Comparison of ENCODE assay signal across 21 cellular contexts in the genomic region with DNA sequence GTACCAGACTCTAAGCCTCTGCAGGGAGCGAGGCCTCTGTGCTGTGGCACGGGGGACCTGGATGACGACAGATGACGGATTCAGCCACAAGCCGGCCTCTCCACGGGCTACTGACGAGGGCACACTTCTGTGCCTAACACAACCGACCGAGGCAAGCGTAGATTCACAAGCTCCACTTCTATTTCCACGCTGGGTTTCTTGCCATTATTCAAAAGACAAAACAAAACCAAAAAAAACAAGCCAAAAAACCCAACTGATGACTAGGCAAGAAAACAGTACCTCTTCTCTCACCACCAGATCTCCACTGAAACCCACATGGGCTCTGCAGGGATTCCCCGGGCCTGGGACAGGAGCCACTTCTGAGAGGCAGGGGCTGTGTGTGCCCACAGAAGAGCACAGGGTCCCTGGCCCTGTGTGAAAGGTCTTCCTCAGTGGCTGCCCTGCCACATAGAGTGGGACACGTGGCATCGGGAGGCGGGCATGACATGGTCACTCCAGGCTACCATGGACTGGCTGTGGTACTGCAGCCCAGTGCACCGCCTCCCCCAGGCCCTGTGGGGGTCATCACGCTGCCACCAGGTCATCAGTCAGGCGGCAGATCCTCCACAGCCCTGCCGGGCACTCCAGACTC.
A peak's percentile ranks its signal among the peaks of the same experiment; 100 is the strongest.
DNase-seq lines count a peak whose midpoint lies in the region; ATAC-seq and TF ChIP-seq lines count a peak whose summit lies in the region.
"Had no signal": no experiment of that assay in that cellular context is flagged by ENCODE, and none has a peak within 500 bp of the region (broad histone marks: within the 10 kb centered on the region; RNA-seq: fewer than 3 reads in every experiment).

No MANE protein-coding gene starts in this region.

- H3K27me3 Mint-ChIP-seq in CD4-positive, CD25-positive, alpha-beta regulatory T cell: no peaks in the 10 kb centered on the region
- no peaks in the 10 kb centered on the region for H3K27me3 Mint-ChIP-seq in progenitor cell of endocrine pancreas
- H3K27me3 Mint-ChIP-seq: activated naive CD8-positive, alpha-beta T cell treated with anti-CD3 and anti-CD28 coated beads, Interleukin-2, amount 50 U/mL, for 24 hours; central memory CD8-positive, alpha-beta T cell had no signal

- peaks cover 6 to 10% (median 8%) of the 10 kb centered on the region in 4 donors for H3K4me1 Mint-ChIP-seq in CD4-positive, CD25-positive, alpha-beta regulatory T cell
- peaks cover 4% of the 10 kb centered on the region for H3K4me1 Mint-ChIP-seq in progenitor cell of endocrine pancreas (ENCODE audit: low read depth)
- H3K4me1 Mint-ChIP-seq: mesothelial cell of epicardium had no signal

- peak overlapping the region in 2 of 3 donors; percentile 25 to 49 for H3K27ac Mint-ChIP-seq in CD4-positive, CD25-positive, alpha-beta regulatory T cell
- H3K27ac Mint-ChIP-seq in progenitor cell of endocrine pancreas: peak overlapping the region; percentile 5
- H3K27ac Mint-ChIP-seq: activated naive CD8-positive, alpha-beta T cell treated with anti-CD3 and anti-CD28 coated beads, Interleukin-2, amount 50 U/mL, for 24 hours; mesothelial cell of epicardium had no signal

- no peak overlapping the region for H3K4me3 Mint-ChIP-seq in CD4-positive, CD25-positive, alpha-beta regulatory T cell
- no peak overlapping the region for H3K4me3 Mint-ChIP-seq in progenitor cell of endocrine pancreas (ENCODE audit: low read depth)
- H3K4me3 Mint-ChIP-seq: activated naive CD8-positive, alpha-beta T cell treated with anti-CD3 and anti-CD28 coated beads, Interleukin-2, amount 50 U/mL, for 24 hours; activated T-cell treated with anti-CD3 and anti-CD28 coated beads, Interleukin-2, amount 50 U/mL, for 4 hours; central memory CD8-positive, alpha-beta T cell; mesothelial cell of epicardium had no signal

- H3K4me1 ChIP-seq in CD4-positive, CD25-positive, alpha-beta regulatory T cell (ENCODE audit: control insufficient read depth, insufficient read depth, low read length, poor library complexity, severe bottlenecking): no peaks in the 10 kb centered on the region
- H3K4me1 ChIP-seq in smooth muscle cell (ENCODE audit: low read depth): no peaks in the 10 kb centered on the region
- H3K4me1 ChIP-seq: Peyer's patch had no signal

- no peaks in the 10 kb centered on the region for H3F3A ChIP-seq in smooth muscle cell (ENCODE audit: low read depth)

- peaks cover 1 to 14% (median 7%) of the 10 kb centered on the region in 7 donors for H3K9me3 Mint-ChIP-seq in CD4-positive, CD25-positive, alpha-beta regulatory T cell
- no peaks in the 10 kb centered on the region for H3K9me3 Mint-ChIP-seq in progenitor cell of endocrine pancreas (ENCODE audit: low read depth)
- H3K9me3 Mint-ChIP-seq: activated naive CD8-positive, alpha-beta T cell treated with anti-CD3 and anti-CD28 coated beads, Interleukin-2, amount 50 U/mL, for 24 hours; mesothelial cell of epicardium had no signal

- no peak overlapping the region for H3K9ac ChIP-seq in smooth muscle cell (ENCODE audit: low read depth)
- H3K9ac ChIP-seq: GM23248, SK-N-SH had no signal

- H3K79me2 ChIP-seq in smooth muscle cell (ENCODE audit: low read depth): no peaks in the 10 kb centered on the region
- H3K79me2 ChIP-seq: hepatocyte had no signal

- H3K4me3 ChIP-seq in CD4-positive, CD25-positive, alpha-beta regulatory T cell (ENCODE audit: low read depth, low read length): no peak overlapping the region
- H3K4me3 ChIP-seq in smooth muscle cell: no peak overlapping the region
- H3K4me3 ChIP-seq: GM23248, hepatocyte, K562, Peyer's patch had no signal

- peaks cover 11% of the 10 kb centered on the region in 2 experiments for H3K9me3 ChIP-seq in CD4-positive, CD25-positive, alpha-beta regulatory T cell (ENCODE audit: control insufficient read depth in 2 of 2, low read length in 2 of 2)
- no peaks in the 10 kb centered on the region for H3K9me3 ChIP-seq in smooth muscle cell (replicated peaks; ENCODE audit: low read depth)
- H3K9me3 ChIP-seq: Peyer's patch, SK-N-SH had no signal

- peaks cover 44% of the 10 kb centered on the region for H3K36me3 Mint-ChIP-seq in CD4-positive, CD25-positive, alpha-beta regulatory T cell
- peaks cover 14% of the 10 kb centered on the region for H3K36me3 Mint-ChIP-seq in progenitor cell of endocrine pancreas (ENCODE audit: insufficient read depth)

- TF ChIP-seq CTCF in progenitor cell of endocrine pancreas (IDR thresholded peaks at IDR 0.05; ENCODE audit: unreplicated experiment): no peak
- TF ChIP-seq CTCF in smooth muscle cell (IDR thresholded peaks at IDR 0.05; ENCODE audit: borderline replicate concordance, insufficient read depth, poor library complexity, severe bottlenecking): no peak

- no peak overlapping the region for H2AFZ ChIP-seq in smooth muscle cell (ENCODE audit: low read depth)
- H2AFZ ChIP-seq: GM23248, hepatocyte had no signal

- no peak for DNase-seq in CD4-positive, CD25-positive, alpha-beta regulatory T cell
- DNase-seq in progenitor cell of endocrine pancreas (ENCODE audit: low spot score, unreplicated experiment) (no peak), HuH-7 (ENCODE audit: low spot score) (no peak), middle frontal gyrus (ENCODE audit: extremely low spot score, low spot score) (no peak), smooth muscle cell (lab: John Stamatoyannopoulos, UW; ENCODE audit: unreplicated experiment) (no peak), NCI-H128 (lab: John Stamatoyannopoulos, UW; ENCODE audit: unreplicated experiment) (no peak)
- DNase-seq: activated CD4-positive, alpha-beta T cell treated with anti-CD3 and anti-CD28 coated beads, Interleukin-2, amount 50 U/mL, for 4 hours; activated naive CD8-positive, alpha-beta T cell treated with anti-CD3 and anti-CD28 coated beads, Interleukin-2, amount 50 U/mL, for 24 hours; activated T-cell treated with anti-CD3 and anti-CD28 coated beads, Interleukin-2, amount 50 U/mL, for 4 hours; COR-L47; GM23248; NCI-H1092 treated with DMSO at 0.1 percent for 48 hours; SK-N-SH had no signal

- 98% methylated on average over 18 of the region's 19 CpGs for WGBS in smooth muscle cell (ENCODE audit: low lambda C conversion rate)

- H3K27ac ChIP-seq in CD4-positive, CD25-positive, alpha-beta regulatory T cell (ENCODE audit: insufficient read depth, low read length, poor library complexity, severe bottlenecking): no peak overlapping the region
- H3K27ac ChIP-seq in angular gyrus (ENCODE audit: low read depth, low read length) (peak overlapping the region; percentile 41), smooth muscle cell (ENCODE audit: low read depth) (no peak overlapping the region)
- H3K27ac ChIP-seq: GM23248, hepatocyte, HL-60, Peyer's patch had no signal

- ATAC-seq in CD4-positive, CD25-positive, alpha-beta regulatory T cell (ENCODE audit: low read depth in 2 of 2): no peak
- peak; percentile 51 for ATAC-seq in GM18873 (IDR thresholded peaks at IDR 0.05; ENCODE audit: low FRiP score, unreplicated experiment)
- ATAC-seq: activated naive CD8-positive, alpha-beta T cell treated with anti-CD3 and anti-CD28 coated beads, Interleukin-2, amount 50 U/mL, for 24 hours; activated T-cell treated with anti-CD3 and anti-CD28 coated beads, Interleukin-2, amount 50 U/mL, for 4 hours; K562 had no signal

- H3K4me2 ChIP-seq in smooth muscle cell: no peak overlapping the region
- H3K4me2 ChIP-seq: hepatocyte, SK-N-SH had no signal

- H4K20me1 ChIP-seq in smooth muscle cell (ENCODE audit: low read depth): no peaks in the 10 kb centered on the region

- H3K36me3 ChIP-seq in CD4-positive, CD25-positive, alpha-beta regulatory T cell (ENCODE audit: control insufficient read depth, insufficient read depth, low read length): peaks cover 65% of the 10 kb centered on the region
- no peaks in the 10 kb centered on the region for H3K36me3 ChIP-seq in smooth muscle cell (ENCODE audit: low read depth)

- no peaks in the 10 kb centered on the region for H3K27me3 ChIP-seq in CD4-positive, CD25-positive, alpha-beta regulatory T cell (ENCODE audit: control insufficient read depth, insufficient read depth, low read length)
- no peaks in the 10 kb centered on the region for H3K27me3 ChIP-seq in smooth muscle cell (ENCODE audit: low read depth)
- H3K27me3 ChIP-seq: hepatocyte, Peyer's patch had no signal
